Comparison of ENCODE assay signal across 8 cellular contexts in genomic region chr12:69534389-69534822, GRCh38. TPM values are rescaled to one million over a fixed set of nuclear protein-coding genes. Genes with fewer than 3 reads are reported as not detected.
DNase-seq lines count a peak whose midpoint lies in the region; ATAC-seq, FAIRE-seq and TF ChIP-seq lines count a peak whose summit lies in the region.

No MANE protein-coding gene starts in this region.

- TF ChIP-seq CTCF in omental fat pad (IDR thresholded peaks at IDR 0.05): no peak

- peak; percentile 24 for DNase-seq in activated T-helper 2 cell treated with anti-CD3 and anti-CD28 coated beads, Interferon-gamma antibody, Interleukin-2, Interleukin-4, amounts not matched to agents 10 μg/mL and 5 μg/mL and 100 μg/mL, durations not matched to agents 14 hours and 24 hours and 36 hours (ENCODE audit: low spot score)
- DNase-seq in glomerular endothelial cell (ENCODE audit: extremely low read depth, low read depth, low spot score): peak; percentile 44
- DNase-seq in omental fat pad (ENCODE audit: low spot score): peak; percentile 26
- no peak for DNase-seq in KG1 (lab: John Stamatoyannopoulos, UW)
- DNase-seq in HuH-7.5 (ENCODE audit: low spot score): no peak

- ATAC-seq in GM21717 (IDR thresholded peaks at IDR 0.05; ENCODE audit: unreplicated experiment) (peak; percentile 82), omental fat pad (ENCODE audit: low FRiP score) (peak; percentile 99)

- TF ChIP-seq EP300 in Ishikawa (IDR thresholded peaks at IDR 0.05; ENCODE audit: borderline replicate concordance): no peak

- H3K9me3 Mint-ChIP-seq in activated T-helper 2 cell treated with anti-CD3 and anti-CD28 coated beads, Interferon-gamma antibody, Interleukin-2, Interleukin-4, amounts not matched to agents 10 μg/mL and 5 μg/mL and 100 μg/mL, durations not matched to agents 14 hours and 24 hours and 36 hours: no peaks in the 10 kb centered on the region

- H3K4me3 Mint-ChIP-seq in activated T-helper 2 cell treated with anti-CD3 and anti-CD28 coated beads, Interferon-gamma antibody, Interleukin-2, Interleukin-4, amounts not matched to agents 10 μg/mL and 5 μg/mL and 100 μg/mL, durations not matched to agents 14 hours and 24 hours and 36 hours (ENCODE audit: low read depth): no peak overlapping the region

- H3K4me1 Mint-ChIP-seq in activated T-helper 2 cell treated with anti-CD3 and anti-CD28 coated beads, Interferon-gamma antibody, Interleukin-2, Interleukin-4, amounts not matched to agents 10 μg/mL and 5 μg/mL and 100 μg/mL, durations not matched to agents 14 hours and 24 hours and 36 hours (ENCODE audit: low read depth): peaks cover 22% of the 10 kb centered on the region

- peak overlapping the region; percentile 73 for H3K27ac Mint-ChIP-seq in activated T-helper 2 cell treated with anti-CD3 and anti-CD28 coated beads, Interferon-gamma antibody, Interleukin-2, Interleukin-4, amounts not matched to agents 10 μg/mL and 5 μg/mL and 100 μg/mL, durations not matched to agents 14 hours and 24 hours and 36 hours

- no peak; the same call in 1 of the 2 replicates for TF ChIP-seq RAD21 in Ishikawa (IDR thresholded peaks at IDR 0.05; ENCODE audit: low read depth)

- intact Hi-C loops in activated T-helper 2 cell treated with anti-CD3 and anti-CD28 coated beads, Interferon-gamma antibody, Interleukin-2, Interleukin-4, amounts not matched to agents 10 μg/mL and 5 μg/mL and 100 μg/mL, durations not matched to agents 14 hours and 24 hours and 36 hours (cut with micrococcal nuclease): loop anchor here (2.0 to 5.0 kb wide), 3 partner anchors 38 to 142 kb away; partner anchors contain the start of gene FRS2

- H3K27me3 Mint-ChIP-seq in activated T-helper 2 cell treated with anti-CD3 and anti-CD28 coated beads, Interferon-gamma antibody, Interleukin-2, Interleukin-4, amounts not matched to agents 10 μg/mL and 5 μg/mL and 100 μg/mL, durations not matched to agents 14 hours and 24 hours and 36 hours (ENCODE audit: low read depth): no peaks in the 10 kb centered on the region

- peak; percentile 98 for FAIRE-seq in G401.6 (lab: Jason Lieb, UNC)

- peaks cover 20% of the 10 kb centered on the region for H3K36me3 Mint-ChIP-seq in activated T-helper 2 cell treated with anti-CD3 and anti-CD28 coated beads, Interferon-gamma antibody, Interleukin-2, Interleukin-4, amounts not matched to agents 10 μg/mL and 5 μg/mL and 100 μg/mL, durations not matched to agents 14 hours and 24 hours and 36 hours (ENCODE audit: low read depth)

TF ChIP-seq in Ishikawa, 13 proteins besides CTCF, POLR2A, EP300 and RAD21:
- no peak for TF ChIP-seq TAF1 (IDR thresholded peaks at IDR 0.05; ENCODE audit: low read depth)
- TF ChIP-seq CREB1 (IDR thresholded peaks at IDR 0.05; ENCODE audit: low read depth): no peak
- peak; percentile 55 for TF ChIP-seq MAX (IDR thresholded peaks at IDR 0.05)
- TF ChIP-seq USF1 (IDR thresholded peaks at IDR 0.05): peak; percentile 68
- TF ChIP-seq TEAD4 (IDR thresholded peaks at IDR 0.05): peak; percentile 83
- no peak for TF ChIP-seq CEBPB (IDR thresholded peaks at IDR 0.05)
- no peak for TF ChIP-seq ZBTB7A (IDR thresholded peaks at IDR 0.05; ENCODE audit: low read depth)
- no peak for TF ChIP-seq TCF12 (IDR thresholded peaks at IDR 0.05; ENCODE audit: low read depth)
- TF ChIP-seq NFIC (IDR thresholded peaks at IDR 0.05): 0 out of 2 replicates have a peak, but pooled peaks have one; percentile 19
- no peak for TF ChIP-seq REST (IDR thresholded peaks at IDR 0.05; ENCODE audit: low read depth)
- TF ChIP-seq FOXM1 (IDR thresholded peaks at IDR 0.05; ENCODE audit: borderline replicate concordance, low read depth): no peak
- no peak for TF ChIP-seq EGR1 (IDR thresholded peaks at IDR 0.05)
- TF ChIP-seq YY1 (IDR thresholded peaks at IDR 0.05; ENCODE audit: low read depth): peak; percentile 44; the same call in 1 of the 2 replicates

RNA-seq across cellular contexts. Expression of gene CCT2, which starts 50.9 kb away (rescaled TPM):
- total RNA-seq in activated T-helper 2 cell treated with anti-CD3 and anti-CD28 coated beads, Interferon-gamma antibody, Interleukin-2, Interleukin-4, amounts not matched to agents 10 μg/mL and 5 μg/mL and 100 μg/mL, durations not matched to agents 14 hours and 24 hours and 36 hours: 409 and 416 TPM in 2 replicates
- total RNA-seq in glomerular endothelial cell: 148 and 157 TPM in 2 replicates
- 100 to 1,000 TPM in 3 of 4 donors, 10 to 100 TPM in 1; 99.5 to 222 (median 129) TPM for total RNA-seq in omental fat pad

Comparison
In these comparisons a context has a peak if more than half of its experiments do, and no peak if none do; other contexts are left out.
1. DNase-seq: peak in activated T-helper 2 cell treated with anti-CD3 and anti-CD28 coated beads, Interferon-gamma antibody, Interleukin-2, Interleukin-4, amounts not matched to agents 10 μg/mL and 5 μg/mL and 100 μg/mL, durations not matched to agents 14 hours and 24 hours and 36 hours (single experiment), glomerular endothelial cell (single experiment) and omental fat pad (single experiment); none in KG1 (single experiment) and HuH-7.5 (single experiment).